Comparison of ENCODE assay signal across 22 cellular contexts in genomic region chr6:31287621-31288020, GRCh38.
"Had no signal": no experiment of that assay in that cellular context is flagged by ENCODE, and none has a peak within 500 bp of the region (broad histone marks: within the 10 kb centered on the region; RNA-seq: fewer than 3 reads in every experiment).

No MANE protein-coding gene starts in this region.

- H3K27me3 Mint-ChIP-seq: activated naive CD8-positive, alpha-beta T cell treated with anti-CD3 and anti-CD28 coated beads, Interleukin-2, amount 50 U/mL, for 24 hours had no signal

- H3K27ac ChIP-seq: ascending aorta, body of pancreas, KMS-11 had no signal

- H3K36me3 Mint-ChIP-seq: T-cell had no signal

- H3K4me1 ChIP-seq: ascending aorta, body of pancreas had no signal

- H3K4me3 ChIP-seq: ascending aorta, body of pancreas had no signal

- H3K27me3 ChIP-seq: ascending aorta, body of pancreas had no signal

- H3K36me3 ChIP-seq: ascending aorta had no signal

- H3K9me3 Mint-ChIP-seq: activated naive CD8-positive, alpha-beta T cell treated with anti-CD3 and anti-CD28 coated beads, Interleukin-2, amount 50 U/mL, for 24 hours; T-cell had no signal

- DNase-seq: activated CD4-positive, alpha-beta T cell treated with anti-CD3 and anti-CD28 coated beads for 48 hours; activated CD4-positive, alpha-beta T cell treated with anti-CD3 and anti-CD28 coated beads, Interleukin-2, amount 50 U/mL, for 4 hours; activated CD8-positive, alpha-beta memory T cell treated with anti-CD3 and anti-CD28 coated beads, Interleukin-2, amount 50 U/mL, for 48 hours; activated CD8-positive, alpha-beta T cell treated with anti-CD3 and anti-CD28 coated beads, Interleukin-2, amount 10 ng/mL, durations not matched to agents 7 days and 5 days; activated naive CD4-positive, alpha-beta T cell treated with anti-CD3 and anti-CD28 coated beads, Interleukin-2, amount 50 U/mL, for 16 hours; activated naive CD8-positive, alpha-beta T cell treated with anti-CD3 and anti-CD28 coated beads, Interleukin-2, amount 50 U/mL, for 24 hours; activated T-cell treated with anti-CD3 and anti-CD28 coated beads, Interleukin-2, amount 50 U/mL, for 1 hour; amniotic stem cell; body of pancreas; central memory CD4-positive, alpha-beta T cell; NCI-H1048; NCI-H146; NCI-H187 treated with DMSO at 0.1 percent for 48 hours; NCI-H2081 treated with DMSO at 0.1 percent for 48 hours; NCI-H446; PC-3; SHP77 treated with DMSO at 0.1 percent for 48 hours; T-cell; T-helper 2 cell; T1000 had no signal

- H3K27ac Mint-ChIP-seq: activated CD8-positive, alpha-beta T cell treated with anti-CD3 and anti-CD28 coated beads, Interleukin-2, amount 10 ng/mL, durations not matched to agents 7 days and 5 days; activated naive CD8-positive, alpha-beta T cell treated with anti-CD3 and anti-CD28 coated beads, Interleukin-2, amount 50 U/mL, for 24 hours; T-cell had no signal

- H3K4me3 Mint-ChIP-seq: activated CD8-positive, alpha-beta T cell treated with anti-CD3 and anti-CD28 coated beads, Interleukin-2, amount 10 ng/mL, durations not matched to agents 7 days and 5 days; activated naive CD8-positive, alpha-beta T cell treated with anti-CD3 and anti-CD28 coated beads, Interleukin-2, amount 50 U/mL, for 24 hours; T-cell had no signal

- H3K9me3 ChIP-seq: ascending aorta, body of pancreas had no signal
